ENCODE assay signal across 8 cellular contexts in genomic region chr19:23249911-23250649, GRCh38.
A peak's percentile ranks its signal among the peaks of the same experiment; 100 is the strongest.
DNase-seq lines count a peak whose midpoint lies in the region; TF ChIP-seq lines count a peak whose summit lies in the region.

TSS of gene ZNF724 (minus strand) at chr19:23250394. CDS start at chr19:23250242, 152 bp downstream.

- no peaks in the 10 kb centered on the region for H3K4me1 ChIP-seq in HEK293 (ENCODE audit: control insufficient read depth, insufficient read depth, low read length)

- peaks cover 41% of the 10 kb centered on the region for H3K36me3 Mint-ChIP-seq in activated naive CD4-positive, alpha-beta T cell treated with anti-CD3 and anti-CD28 coated beads, Interleukin-2, amount 10 ng/mL, durations not matched to agents 7 days and 5 days

- peak within 1 kb of the TSS; percentile 98 for H3K27ac Mint-ChIP-seq in activated naive CD4-positive, alpha-beta T cell treated with anti-CD3 and anti-CD28 coated beads, Interleukin-2, amount 10 ng/mL, durations not matched to agents 7 days and 5 days

- peaks cover 3% of the 10 kb centered on the region for H3K9me3 ChIP-seq in HEK293 (ENCODE audit: control insufficient read depth, insufficient read depth, low read depth, low read length)
- 0 out of 2 replicates have a peak, but pooled peaks cover 14% of the 10 kb centered on the region for H3K9me3 ChIP-seq in SK-N-MC (ENCODE audit: low read depth, low read length)

- H3K9me3 Mint-ChIP-seq in activated naive CD4-positive, alpha-beta T cell treated with anti-CD3 and anti-CD28 coated beads, Interleukin-2, amount 10 ng/mL, durations not matched to agents 7 days and 5 days: peaks cover 18% of the 10 kb centered on the region

- peaks cover 33 to 35% of the 10 kb centered on the region in 2 experiments for H3K36me3 ChIP-seq in HEK293 (ENCODE audit: control insufficient read depth in 2 of 2, insufficient read depth in 1 of 2, low read length in 2 of 2)
- peaks cover 41% of the 10 kb centered on the region for H3K36me3 ChIP-seq in SK-N-MC (ENCODE audit: insufficient read depth, low read length)

- CTCF ChIA-PET in HEK293 (lab: Yijun Ruan, JAX): no interaction called here
- CTCF ChIA-PET in activated naive CD4-positive, alpha-beta T cell treated with anti-CD3 and anti-CD28 coated beads, Interleukin-2, amount 10 ng/mL, durations not matched to agents 7 days and 5 days (lab: Charles Lee): no interaction called here

- DNase-seq in GF-D8 (lab: John Stamatoyannopoulos, UW) (peak; percentile 94), NCI-H1048 (lab: John Stamatoyannopoulos, UW) (peak; percentile 94), SK-N-MC (ENCODE audit: low read depth, low spot score) (peak; percentile 92), globus pallidus (ENCODE audit: low spot score) (peak; percentile 97), non-pigmented ciliary epithelial cell (ENCODE audit: low read depth) (peak; percentile 94), superior temporal gyrus (ENCODE audit: extremely low spot score) (peak; percentile 98)
- DNase-seq in activated naive CD4-positive, alpha-beta T cell treated with anti-CD3 and anti-CD28 coated beads, Interleukin-2, amount 10 ng/mL, durations not matched to agents 7 days and 5 days: peak; percentile 95

- H3K4me3 Mint-ChIP-seq in activated naive CD4-positive, alpha-beta T cell treated with anti-CD3 and anti-CD28 coated beads, Interleukin-2, amount 10 ng/mL, durations not matched to agents 7 days and 5 days: peak within 1 kb of the TSS; percentile 96

- H3K4me3 ChIP-seq in HEK293 (ENCODE audit: low read depth, low read length) (peak within 1 kb of the TSS; percentile 92), SK-N-MC (peak within 1 kb of the TSS; percentile 96)

- TF ChIP-seq CTCF in HEK293 (tag by site-specific recombination; IDR thresholded peaks at IDR 0.05): no peak

- H3K4me1 Mint-ChIP-seq in activated naive CD4-positive, alpha-beta T cell treated with anti-CD3 and anti-CD28 coated beads, Interleukin-2, amount 10 ng/mL, durations not matched to agents 7 days and 5 days: peaks cover 19% of the 10 kb centered on the region

- no peaks in the 10 kb centered on the region for H3K27me3 Mint-ChIP-seq in activated naive CD4-positive, alpha-beta T cell treated with anti-CD3 and anti-CD28 coated beads, Interleukin-2, amount 10 ng/mL, durations not matched to agents 7 days and 5 days

- POLR2A ChIA-PET in HEK293 (lab: Yijun Ruan, JAX): interaction anchor here (0.6 to 2.5 kb wide), 9 partner anchors 9 to 783 kb away, joined by 3 to 50 read pairs (median 6); partner anchors contain the start of genes ZNF675 and ZNF91

- peak within 1 kb of the TSS; percentile 93 for H3K9ac ChIP-seq in SK-N-MC (ENCODE audit: insufficient read length)

- H3K27ac ChIP-seq in HEK293 (ENCODE audit: extremely low read depth, low read depth, low read length): peak within 1 kb of the TSS; percentile 85
- peak within 1 kb of the TSS; percentile 80 for H3K27ac ChIP-seq in SK-N-MC

TF ChIP-seq in HEK293, 187 proteins besides CTCF, POLR2A, EP300 and RAD21 (continues in another document):
- TF ChIP-seq ZBTB11 (tag by site-specific recombination; conservative IDR thresholded peaks at IDR 0.05; ENCODE audit: low read depth) (peak; percentile 52; the same call in 1 of the 2 replicates), ZNF501 (tag by site-specific recombination; IDR thresholded peaks at IDR 0.05) (peak; percentile 28; the same call in 1 of the 2 replicates), ZNF707 (tag by site-specific recombination; IDR thresholded peaks at IDR 0.05) (no peak), YY1 (tag by site-specific recombination; IDR thresholded peaks at IDR 0.05) (0 out of 2 replicates have a peak, but pooled peaks have one; percentile 34), ZSCAN16 (tag by site-specific recombination; IDR thresholded peaks at IDR 0.05) (no peak), GLI4 (tag by site-specific recombination; IDR thresholded peaks at IDR 0.05) (0 out of 2 replicates have a peak, but pooled peaks have one; percentile 22), SP2 (tag by site-specific recombination; IDR thresholded peaks at IDR 0.05) (peak; percentile 96), ZNF394 (tag by site-specific recombination; IDR thresholded peaks at IDR 0.05; ENCODE audit: borderline replicate concordance) (no peak), FEZF1 (tag by site-specific recombination; IDR thresholded peaks at IDR 0.05) (no peak), SP3 (tag by site-specific recombination; IDR thresholded peaks at IDR 0.05) (peak; percentile 82), ZNF350 (tag by site-specific recombination; IDR thresholded peaks at IDR 0.05) (0 out of 2 replicates have a peak, but pooled peaks have one; percentile 21), ZBTB7A (tag by site-specific recombination; IDR thresholded peaks at IDR 0.05; ENCODE audit: low read depth) (no peak)
- TF ChIP-seq, protein P1, sequence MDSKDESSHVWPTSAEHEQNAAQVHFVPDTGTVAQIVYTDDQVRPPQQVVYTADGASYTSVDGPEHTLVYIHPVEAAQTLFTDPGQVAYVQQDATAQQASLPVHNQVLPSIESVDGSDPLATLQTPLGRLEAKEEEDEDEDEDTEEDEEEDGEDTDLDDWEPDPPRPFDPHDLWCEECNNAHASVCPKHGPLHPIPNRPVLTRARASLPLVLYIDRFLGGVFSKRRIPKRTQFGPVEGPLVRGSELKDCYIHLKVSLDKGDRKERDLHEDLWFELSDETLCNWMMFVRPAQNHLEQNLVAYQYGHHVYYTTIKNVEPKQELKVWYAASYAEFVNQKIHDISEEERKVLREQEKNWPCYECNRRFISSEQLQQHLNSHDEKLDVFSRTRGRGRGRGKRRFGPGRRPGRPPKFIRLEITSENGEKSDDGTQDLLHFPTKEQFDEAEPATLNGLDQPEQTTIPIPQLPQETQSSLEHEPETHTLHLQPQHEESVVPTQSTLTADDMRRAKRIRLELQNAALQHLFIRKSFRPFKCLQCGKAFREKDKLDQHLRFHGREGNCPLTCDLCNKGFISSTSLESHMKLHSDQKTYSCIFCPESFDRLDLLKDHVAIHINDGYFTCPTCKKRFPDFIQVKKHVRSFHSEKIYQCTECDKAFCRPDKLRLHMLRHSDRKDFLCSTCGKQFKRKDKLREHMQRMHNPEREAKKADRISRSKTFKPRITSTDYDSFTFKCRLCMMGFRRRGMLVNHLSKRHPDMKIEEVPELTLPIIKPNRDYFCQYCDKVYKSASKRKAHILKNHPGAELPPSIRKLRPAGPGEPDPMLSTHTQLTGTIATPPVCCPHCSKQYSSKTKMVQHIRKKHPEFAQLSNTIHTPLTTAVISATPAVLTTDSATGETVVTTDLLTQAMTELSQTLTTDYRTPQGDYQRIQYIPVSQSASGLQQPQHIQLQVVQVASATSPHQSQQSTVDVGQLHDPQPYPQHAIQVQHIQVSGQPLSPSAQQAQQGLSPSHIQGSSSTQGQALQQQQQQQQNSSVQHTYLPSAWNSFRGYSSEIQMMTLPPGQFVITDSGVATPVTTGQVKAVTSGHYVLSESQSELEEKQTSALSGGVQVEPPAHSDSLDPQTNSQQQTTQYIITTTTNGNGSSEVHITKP (tag by site-specific recombination; IDR thresholded peaks at IDR 0.05): peak; percentile 81
- TF ChIP-seq, protein P2, sequence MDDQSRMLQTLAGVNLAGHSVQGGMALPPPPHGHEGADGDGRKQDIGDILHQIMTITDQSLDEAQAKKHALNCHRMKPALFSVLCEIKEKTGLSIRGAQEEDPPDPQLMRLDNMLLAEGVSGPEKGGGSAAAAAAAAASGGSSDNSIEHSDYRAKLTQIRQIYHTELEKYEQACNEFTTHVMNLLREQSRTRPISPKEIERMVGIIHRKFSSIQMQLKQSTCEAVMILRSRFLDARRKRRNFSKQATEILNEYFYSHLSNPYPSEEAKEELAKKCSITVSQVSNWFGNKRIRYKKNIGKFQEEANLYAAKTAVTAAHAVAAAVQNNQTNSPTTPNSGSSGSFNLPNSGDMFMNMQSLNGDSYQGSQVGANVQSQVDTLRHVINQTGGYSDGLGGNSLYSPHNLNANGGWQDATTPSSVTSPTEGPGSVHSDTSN (CRISPR knock-in tag; IDR thresholded peaks at IDR 0.05): peak; percentile 97

Comparison
In these comparisons a context has a peak if more than half of its experiments do, and no peak if none do; other contexts are left out.
1. Peak in every context shown above with its lines: DNase-seq, H3K4me3 ChIP-seq and H3K27ac ChIP-seq.